Comparison of ENCODE assay signal across 9 cellular contexts in genomic region chr9:109918359-109919163, GRCh38.
DNase-seq lines count a peak whose midpoint lies in the region; ATAC-seq and TF ChIP-seq lines count a peak whose summit lies in the region.
"Had no signal": no experiment of that assay in that cellular context is flagged by ENCODE, and none has a peak within 500 bp of the region (broad histone marks: within the 10 kb centered on the region; RNA-seq: fewer than 3 reads in every experiment).

No MANE protein-coding gene starts in this region.

- no peaks in the 10 kb centered on the region for H3K4me1 ChIP-seq in Caco-2

- CTCF ChIA-PET in activated CD4-positive, alpha-beta memory T cell treated with anti-CD3 and anti-CD28 coated beads, Interleukin-2, amount 10 ng/mL, durations not matched to agents 7 days and 5 days (lab: Charles Lee): interaction anchor here (1.1 to 1.8 kb wide), 4 partner anchors 15 to 234 kb away, joined by 3 to 6 read pairs (median 4); no protein-coding TSS in a partner anchor
- CTCF ChIA-PET in Caco-2 (lab: Charles Lee): no interaction called here

- H3K27ac ChIP-seq in KOPT-K1 (ENCODE audit: low read depth, low read length, poor library complexity, severe bottlenecking): peak overlapping the region; percentile 51

- TF ChIP-seq CTCF in GM10266 (IDR thresholded peaks at IDR 0.05; ENCODE audit: control insufficient read depth, insufficient read depth, low read depth, missing control alignments) (no peak), osteocyte (IDR thresholded peaks at IDR 0.05) (no peak), Caco-2 (IDR thresholded peaks at IDR 0.05; ENCODE audit: insufficient read depth in 1 of 2, low read depth in 1 of 2, low read length in 1 of 2, severe bottlenecking in 1 of 2, unreplicated experiment in 1 of 2) (no peak)

- peaks cover 34% of the 10 kb centered on the region for H3K4me1 Mint-ChIP-seq in activated CD4-positive, alpha-beta memory T cell treated with anti-CD3 and anti-CD28 coated beads, Interleukin-2, amount 10 ng/mL, durations not matched to agents 7 days and 5 days
- peaks cover 30% of the 10 kb centered on the region for H3K4me1 Mint-ChIP-seq in osteocyte (ENCODE audit: unreplicated experiment)
- H3K4me1 Mint-ChIP-seq in Caco-2 (ENCODE audit: low read depth, unreplicated experiment): no peaks in the 10 kb centered on the region

- H3K36me3 ChIP-seq in KOPT-K1 (ENCODE audit: insufficient read depth, low read length) (no peaks in the 10 kb centered on the region), Caco-2 (ENCODE audit: control insufficient read depth, insufficient read depth, low read length) (no peaks in the 10 kb centered on the region)

- no peaks in the 10 kb centered on the region for H3K27me3 ChIP-seq in Caco-2 (replicated peaks; ENCODE audit: control insufficient read depth, insufficient read depth, low read length)

- H3K4me3 Mint-ChIP-seq in activated CD4-positive, alpha-beta memory T cell treated with anti-CD3 and anti-CD28 coated beads, Interleukin-2, amount 10 ng/mL, durations not matched to agents 7 days and 5 days: peak overlapping the region; percentile 62
- H3K4me3 Mint-ChIP-seq in osteocyte (ENCODE audit: unreplicated experiment) (peak overlapping the region; percentile 28), Caco-2 (ENCODE audit: unreplicated experiment) (no peak overlapping the region)

- POLR2A ChIA-PET in activated CD4-positive, alpha-beta memory T cell treated with anti-CD3 and anti-CD28 coated beads, Interleukin-2, amount 10 ng/mL, durations not matched to agents 7 days and 5 days (lab: Charles Lee): interaction anchor here (0.7 to 4.4 kb wide), 12 partner anchors 11 to 338 kb away, joined by 3 to 40 read pairs (median 5); partner anchors contain the start of gene TXN
- POLR2A ChIA-PET in Caco-2 (lab: Charles Lee): no interaction called here

- H3K4me3 ChIP-seq in Caco-2 (ENCODE audit: low read depth, low read length): no peak overlapping the region

- BruUV-seq in Caco-2 (replicated peaks; lab: Mats Ljungman, UMichigan): no TSS peak

- intact Hi-C loops in Caco-2 (cut with micrococcal nuclease; ENCODE audit: unreplicated experiment): no loop called here

- ATAC-seq in GM21526 (IDR thresholded peaks at IDR 0.05; ENCODE audit: low FRiP score, unreplicated experiment): peak; percentile 61
- ATAC-seq: HCT116 had no signal

- H3K27me3 Mint-ChIP-seq in activated CD4-positive, alpha-beta memory T cell treated with anti-CD3 and anti-CD28 coated beads, Interleukin-2, amount 10 ng/mL, durations not matched to agents 7 days and 5 days: no peaks in the 10 kb centered on the region
- H3K27me3 Mint-ChIP-seq in osteocyte (ENCODE audit: unreplicated experiment) (no peaks in the 10 kb centered on the region), Caco-2 (ENCODE audit: insufficient read depth, unreplicated experiment) (no peaks in the 10 kb centered on the region)

- DNase-seq in GM10266 (ENCODE audit: extremely low spot score): peak; percentile 32
- peak; percentile 49 for DNase-seq in activated CD4-positive, alpha-beta memory T cell treated with anti-CD3 and anti-CD28 coated beads, Interleukin-2, amount 10 ng/mL, durations not matched to agents 7 days and 5 days
- DNase-seq in osteocyte (ENCODE audit: extremely low spot score, unreplicated experiment): no peak
- no peak for DNase-seq in NOMO-1 treated with DMSO at 0.1 percent for 48 hours (lab: John Stamatoyannopoulos, UW; ENCODE audit: unreplicated experiment)
- no peak for DNase-seq in middle frontal gyrus (ENCODE audit: extremely low spot score, low spot score)
- DNase-seq in Caco-2: no peak

- H3K9me3 Mint-ChIP-seq in activated CD4-positive, alpha-beta memory T cell treated with anti-CD3 and anti-CD28 coated beads, Interleukin-2, amount 10 ng/mL, durations not matched to agents 7 days and 5 days: no peaks in the 10 kb centered on the region
- H3K9me3 Mint-ChIP-seq in osteocyte (ENCODE audit: unreplicated experiment) (no peaks in the 10 kb centered on the region), Caco-2 (ENCODE audit: unreplicated experiment) (no peaks in the 10 kb centered on the region)

- H3K9me3 ChIP-seq in KOPT-K1 (ENCODE audit: insufficient read depth, low read length, poor library complexity, severe bottlenecking) (no peaks in the 10 kb centered on the region), Caco-2 (no peaks in the 10 kb centered on the region)

- H3K27ac Mint-ChIP-seq in activated CD4-positive, alpha-beta memory T cell treated with anti-CD3 and anti-CD28 coated beads, Interleukin-2, amount 10 ng/mL, durations not matched to agents 7 days and 5 days: peak overlapping the region; percentile 95
- H3K27ac Mint-ChIP-seq in osteocyte (ENCODE audit: unreplicated experiment): peak overlapping the region; percentile 76
- H3K27ac Mint-ChIP-seq in Caco-2 (ENCODE audit: unreplicated experiment): no peak overlapping the region

- peaks cover 3% of the 10 kb centered on the region for H3K36me3 Mint-ChIP-seq in activated CD4-positive, alpha-beta memory T cell treated with anti-CD3 and anti-CD28 coated beads, Interleukin-2, amount 10 ng/mL, durations not matched to agents 7 days and 5 days (ENCODE audit: low read depth)
- H3K36me3 Mint-ChIP-seq in osteocyte (ENCODE audit: unreplicated experiment) (no peaks in the 10 kb centered on the region), Caco-2 (ENCODE audit: insufficient read depth, unreplicated experiment) (no peaks in the 10 kb centered on the region)

Comparison
In these comparisons a context has a peak if more than half of its experiments do, and no peak if none do; other contexts are left out.
1. DNase-seq: peak in GM10266 (single experiment) and activated CD4-positive, alpha-beta memory T cell treated with anti-CD3 and anti-CD28 coated beads, Interleukin-2, amount 10 ng/mL, durations not matched to agents 7 days and 5 days (single experiment); none in osteocyte (single experiment), NOMO-1 treated with DMSO at 0.1 percent for 48 hours (single experiment), middle frontal gyrus (single experiment) and Caco-2 (0 of 2).